In genomic region chr15:64892850-64893403, GRCh38 we compare ENCODE assay signal across 9 cellular contexts. TPM values are rescaled to one million over a fixed set of nuclear protein-coding genes. Genes with fewer than 3 reads are reported as not detected.
A peak's percentile ranks its signal among the peaks of the same experiment; 100 is the strongest.
DNase-seq lines count a peak whose midpoint lies in the region; ATAC-seq and TF ChIP-seq lines count a peak whose summit lies in the region.
"Had no signal": no experiment of that assay in that cellular context is flagged by ENCODE, and none has a peak within 500 bp of the region (broad histone marks: within the 10 kb centered on the region; RNA-seq: fewer than 3 reads in every experiment).

No MANE protein-coding gene starts in this region.

- H3K9me3 ChIP-seq in right atrium auricular region (no peaks in the 10 kb centered on the region), HAP-1 (no peaks in the 10 kb centered on the region)

- peak overlapping the region; percentile 92 for H3K4me3 Mint-ChIP-seq in activated naive CD8-positive, alpha-beta T cell
- H3K4me3 Mint-ChIP-seq in natural killer cell = peak overlapping the region; percentile 84

- peaks cover 9 to 52% of the 10 kb centered on the region in 2 donors for H3K4me1 ChIP-seq in right atrium auricular region
- peaks cover 2% of the 10 kb centered on the region for H3K4me1 ChIP-seq in urinary bladder (ENCODE audit: insufficient read depth)
- H3K4me1 ChIP-seq in HAP-1 = peaks cover 6% of the 10 kb centered on the region

- no peak for TF ChIP-seq CTCF in right atrium auricular region (IDR thresholded peaks at IDR 0.05)
- TF ChIP-seq CTCF in natural killer cell (IDR thresholded peaks at IDR 0.05) = no peak

- peak overlapping the region; percentile 98 for H3K27ac Mint-ChIP-seq in activated naive CD8-positive, alpha-beta T cell
- peak overlapping the region; percentile 98 to 99 for H3K27ac Mint-ChIP-seq in natural killer cell

- no peaks in the 10 kb centered on the region for H3K36me3 ChIP-seq in right atrium auricular region
- no peaks in the 10 kb centered on the region for H3K36me3 ChIP-seq in urinary bladder (ENCODE audit: insufficient read depth)
- no peaks in the 10 kb centered on the region for H3K36me3 ChIP-seq in HAP-1 (replicated peaks)

- H3K27me3 ChIP-seq in right atrium auricular region (no peaks in the 10 kb centered on the region), HAP-1 (ENCODE audit: low read depth) (no peaks in the 10 kb centered on the region)

- H3K4me3 ChIP-seq in right atrium auricular region = no peak overlapping the region
- H3K4me3 ChIP-seq in urinary bladder (ENCODE audit: low read depth, low read length) = no peak overlapping the region
- no peak overlapping the region for H3K4me3 ChIP-seq in HAP-1

- H3K27ac ChIP-seq in right atrium auricular region (peak overlapping the region; percentile 84 to 86), urinary bladder (ENCODE audit: low read depth) (peak overlapping the region; percentile 3)

- H3K9me3 Mint-ChIP-seq in activated naive CD8-positive, alpha-beta T cell (ENCODE audit: low read depth) = no peaks in the 10 kb centered on the region
- no peaks in the 10 kb centered on the region for H3K9me3 Mint-ChIP-seq in natural killer cell

- no peak for DNase-seq in right atrium auricular region (ENCODE audit: low spot score)
- no peak for DNase-seq in cardiac septum (ENCODE audit: low spot score)
- DNase-seq in natural killer cell = peak; percentile 45
- no peak for DNase-seq in HAP-1 (ENCODE audit: low spot score in 2 of 2)
- DNase-seq in activated gamma-delta T cell (lab: John Stamatoyannopoulos, UW) = no peak
- DNase-seq: T1000 had no signal

- H3K4me1 Mint-ChIP-seq in activated naive CD8-positive, alpha-beta T cell (ENCODE audit: low read depth) = peaks cover 57% of the 10 kb centered on the region
- peaks cover 62 to 68% of the 10 kb centered on the region in 2 donors for H3K4me1 Mint-ChIP-seq in natural killer cell

- WGBS in urinary bladder = 95% methylated on average over 8 of the region's 8 CpGs

- intact Hi-C loops in cardiac septum (cut with DNase I) (no loop called here), natural killer cell (cut with micrococcal nuclease) (loop anchor here (1.0 kb wide), 1 partner anchor 10 kb away; no protein-coding TSS in a partner anchor)

- H3K27me3 Mint-ChIP-seq in activated naive CD8-positive, alpha-beta T cell = no peaks in the 10 kb centered on the region
- no peaks in the 10 kb centered on the region for H3K27me3 Mint-ChIP-seq in natural killer cell (ENCODE audit: low read depth in 2 of 2)

- ATAC-seq in natural killer cell (peak in 1 of 3 donors; percentile 10), GM18909 (IDR thresholded peaks at IDR 0.05; ENCODE audit: poor library complexity, unreplicated experiment) (no peak)

- no peaks in the 10 kb centered on the region for H3K36me3 Mint-ChIP-seq in activated naive CD8-positive, alpha-beta T cell
- H3K36me3 Mint-ChIP-seq in natural killer cell = no peaks in the 10 kb centered on the region

- in situ Hi-C loops in HAP-1 (cut with MboI; ENCODE audit: low sequenced_read_pairs) = no loop called here

RNA-seq across cellular contexts. Expression of gene ANKDD1A, which starts 18.8 kb away (rescaled TPM):
- total RNA-seq in right atrium auricular region = 1 to 10 TPM in 1 of 2 donors, under 1 TPM in 1; 0.96 to 2.2 TPM
- total RNA-seq in cardiac septum = 1.4 TPM
- 10 to 100 TPM; 13.7 to 16.2 (median 13.9) TPM for total RNA-seq in natural killer cell
- 12.4 TPM for total RNA-seq in urinary bladder
- 7.5 TPM for polyA plus RNA-seq in urinary bladder

RNA-seq across cellular contexts. Expression of gene PLEKHO2, which starts 51.2 kb away (rescaled TPM):
- 10 to 100 TPM in 1 of 2 donors, 1 to 10 TPM in 1; 6.3 to 19.4 TPM for total RNA-seq in right atrium auricular region
- 10.4 TPM for total RNA-seq in cardiac septum
- total RNA-seq in natural killer cell = 10 to 100 TPM; 35.3 to 53.4 (median 49.8) TPM
- 25.6 TPM for total RNA-seq in urinary bladder
- polyA plus RNA-seq in urinary bladder = 40.2 TPM
